Comparison of ENCODE assay signal across 9 cellular contexts in the genomic region with DNA sequence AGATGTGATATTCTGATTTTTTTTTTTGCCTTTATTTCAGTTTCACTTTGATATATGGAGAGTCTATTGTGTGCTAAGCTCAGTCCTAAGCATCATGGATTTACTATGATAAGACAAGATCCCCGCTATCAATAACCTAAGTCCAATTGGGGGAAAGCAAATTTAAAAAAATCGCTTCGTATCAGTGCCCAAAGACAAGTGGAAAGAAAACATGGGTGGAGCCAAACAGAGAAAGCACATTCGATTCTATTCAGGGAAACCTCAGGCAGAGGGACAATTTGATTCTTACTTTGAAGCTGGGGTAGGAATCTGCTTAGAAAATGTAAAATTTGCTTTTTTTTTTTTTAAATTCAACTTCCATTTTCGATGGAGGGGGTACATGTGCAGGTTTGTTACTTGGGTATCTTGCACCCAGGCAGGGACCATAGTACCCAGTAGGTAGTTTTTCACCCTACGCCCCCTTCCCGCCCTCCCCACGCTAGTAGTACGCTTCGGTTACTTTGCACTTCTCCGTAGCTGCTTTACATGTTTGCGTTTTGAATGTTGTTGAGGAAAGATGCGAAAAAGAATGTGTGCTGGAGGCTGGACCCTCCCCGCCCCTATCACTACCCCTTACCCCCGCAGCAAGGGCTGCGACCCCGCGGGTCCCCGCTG. TPM values are rescaled to one million over a fixed set of nuclear protein-coding genes. Genes with fewer than 3 reads are reported as not detected.
DNase-seq lines count a peak whose midpoint lies in the region; ATAC-seq and TF ChIP-seq lines count a peak whose summit lies in the region.
"Had no signal": no experiment of that assay in that cellular context is flagged by ENCODE, and none has a peak within 500 bp of the region (broad histone marks: within the 10 kb centered on the region; RNA-seq: fewer than 3 reads in every experiment).

No MANE protein-coding gene starts in this region.

- H3K4me3 ChIP-seq in subcutaneous abdominal adipose tissue (ENCODE audit: low read depth in 1 of 5, low read length in 5 of 5), result peak overlapping the region; percentile 30 to 69 (median 61)

- peaks cover 39% of the 10 kb centered on the region for H3K27me3 Mint-ChIP-seq in activated CD4-positive, alpha-beta T cell treated with anti-CD3 and anti-CD28 coated beads for 36 hours
- H3K27me3 Mint-ChIP-seq in activated CD4-positive, alpha-beta memory T cell treated with anti-CD3 and anti-CD28 coated beads, Interleukin-2, amount 10 ng/mL, durations not matched to agents 7 days and 5 days, result peaks cover 15% of the 10 kb centered on the region

- H3K36me3 Mint-ChIP-seq in activated CD4-positive, alpha-beta T cell treated with anti-CD3 and anti-CD28 coated beads for 36 hours (ENCODE audit: low read depth), result no peaks in the 10 kb centered on the region
- peaks cover 21% of the 10 kb centered on the region for H3K36me3 Mint-ChIP-seq in activated CD4-positive, alpha-beta memory T cell treated with anti-CD3 and anti-CD28 coated beads, Interleukin-2, amount 10 ng/mL, durations not matched to agents 7 days and 5 days (ENCODE audit: low read depth)

- H3K4me1 Mint-ChIP-seq in activated CD4-positive, alpha-beta T cell treated with anti-CD3 and anti-CD28 coated beads for 36 hours, result peaks cover 12% of the 10 kb centered on the region
- peaks cover 15% of the 10 kb centered on the region for H3K4me1 Mint-ChIP-seq in activated CD4-positive, alpha-beta memory T cell treated with anti-CD3 and anti-CD28 coated beads, Interleukin-2, amount 10 ng/mL, durations not matched to agents 7 days and 5 days

- peaks cover 0 to 5% (median 1%) of the 10 kb centered on the region in 5 donors for H3K9me3 ChIP-seq in subcutaneous abdominal adipose tissue (ENCODE audit: control insufficient read depth in 5 of 5, low read length in 5 of 5)

- peaks cover 0 to 19% (median 15%) of the 10 kb centered on the region in 5 donors for H3K4me1 ChIP-seq in subcutaneous abdominal adipose tissue (ENCODE audit: control insufficient read depth in 5 of 5, insufficient read depth in 5 of 5, low read length in 5 of 5)

- no peak for DNase-seq in activated CD4-positive, alpha-beta T cell treated with anti-CD3 and anti-CD28 coated beads for 36 hours
- DNase-seq in activated CD4-positive, alpha-beta T cell treated with anti-CD3 and anti-CD28 coated beads for 1 hour, result no peak
- DNase-seq in activated CD4-positive, alpha-beta memory T cell treated with anti-CD3 and anti-CD28 coated beads, Interleukin-2, amount 10 ng/mL, durations not matched to agents 7 days and 5 days, result no peak
- DNase-seq in inferior parietal cortex (ENCODE audit: extremely low spot score) (peak; percentile 53), GM19240 (ENCODE audit: insufficient read length, low spot score) (no peak), GM10266 (ENCODE audit: extremely low spot score) (no peak)
- no peak for DNase-seq in activated CD8-positive, alpha-beta memory T cell treated with anti-CD3 and anti-CD28 coated beads, Interleukin-2, amount 50 U/mL, for 4 hours

- H3K36me3 ChIP-seq in subcutaneous abdominal adipose tissue (ENCODE audit: control insufficient read depth in 5 of 5, insufficient read depth in 5 of 5, low read length in 5 of 5), result no peaks in the 10 kb centered on the region

- TF ChIP-seq CTCF in GM10266 (IDR thresholded peaks at IDR 0.05; ENCODE audit: control insufficient read depth, insufficient read depth, low read depth, missing control alignments), result no peak

- peaks cover 0 to 19% (median 15%) of the 10 kb centered on the region in 5 donors for H3K27me3 ChIP-seq in subcutaneous abdominal adipose tissue (ENCODE audit: control insufficient read depth in 5 of 5, insufficient read depth in 4 of 5, low read length in 5 of 5)

- POLR2A ChIA-PET in activated CD4-positive, alpha-beta T cell treated with anti-CD3 and anti-CD28 coated beads for 36 hours (lab: Charles Lee), result no interaction called here
- POLR2A ChIA-PET in activated CD4-positive, alpha-beta memory T cell treated with anti-CD3 and anti-CD28 coated beads, Interleukin-2, amount 10 ng/mL, durations not matched to agents 7 days and 5 days (lab: Charles Lee), result interaction anchor here (2.1 kb wide), 1 partner anchor 12 kb away, joined by 9 read pairs; a partner anchor contains a TSS

- H3K9ac ChIP-seq in subcutaneous abdominal adipose tissue (ENCODE audit: low read length in 5 of 5), result no peak overlapping the region

- peak; percentile 23 for ATAC-seq in activated CD4-positive, alpha-beta T cell treated with anti-CD3 and anti-CD28 coated beads for 36 hours

- peaks cover 2% of the 10 kb centered on the region for H3K9me3 Mint-ChIP-seq in activated CD4-positive, alpha-beta T cell treated with anti-CD3 and anti-CD28 coated beads for 36 hours (ENCODE audit: low read depth)
- H3K9me3 Mint-ChIP-seq in activated CD4-positive, alpha-beta memory T cell treated with anti-CD3 and anti-CD28 coated beads, Interleukin-2, amount 10 ng/mL, durations not matched to agents 7 days and 5 days, result peaks cover 9% of the 10 kb centered on the region

- CTCF ChIA-PET in activated CD4-positive, alpha-beta T cell treated with anti-CD3 and anti-CD28 coated beads for 36 hours (lab: Charles Lee), result no interaction called here
- CTCF ChIA-PET in activated CD4-positive, alpha-beta memory T cell treated with anti-CD3 and anti-CD28 coated beads, Interleukin-2, amount 10 ng/mL, durations not matched to agents 7 days and 5 days (lab: Charles Lee), result interaction anchor here (1.2 to 2.4 kb wide), 2 partner anchors 40 to 244 kb away, joined by 3 to 5 read pairs; no protein-coding TSS in a partner anchor

- intact Hi-C loops in activated CD4-positive, alpha-beta T cell treated with anti-CD3 and anti-CD28 coated beads for 36 hours (cut with DNase I, micrococcal nuclease), result loop anchor here in 1 of 2 experiments (5.0 kb wide), 1 partner anchor 40 kb away; no protein-coding TSS in a partner anchor

- peak overlapping the region; percentile 69 for H3K4me3 Mint-ChIP-seq in activated CD4-positive, alpha-beta T cell treated with anti-CD3 and anti-CD28 coated beads for 36 hours
- H3K4me3 Mint-ChIP-seq in activated CD4-positive, alpha-beta memory T cell treated with anti-CD3 and anti-CD28 coated beads, Interleukin-2, amount 10 ng/mL, durations not matched to agents 7 days and 5 days, result peak overlapping the region; percentile 71

- peak overlapping the region; percentile 27 for H3K27ac Mint-ChIP-seq in activated CD4-positive, alpha-beta T cell treated with anti-CD3 and anti-CD28 coated beads for 36 hours
- H3K27ac Mint-ChIP-seq in activated CD4-positive, alpha-beta memory T cell treated with anti-CD3 and anti-CD28 coated beads, Interleukin-2, amount 10 ng/mL, durations not matched to agents 7 days and 5 days, result no peak overlapping the region

- no peak overlapping the region for H3K27ac ChIP-seq in subcutaneous abdominal adipose tissue (ENCODE audit: low read depth, low read length)

RNA-seq across cellular contexts. Expression of a gene that starts 12.4 kb away (rescaled TPM):
- 10 to 100 TPM; 13.5 to 14.1 TPM for total RNA-seq in activated CD4-positive, alpha-beta T cell treated with anti-CD3 and anti-CD28 coated beads for 36 hours
- total RNA-seq in activated CD4-positive, alpha-beta memory T cell treated with anti-CD3 and anti-CD28 coated beads, Interleukin-2, amount 10 ng/mL, durations not matched to agents 7 days and 5 days, result 10 to 100 TPM; 14.7 to 21.7 TPM
- total RNA-seq: bronchial epithelial cell had no signal
